ENCODE assay signal across 10 cellular contexts in the genomic region with DNA sequence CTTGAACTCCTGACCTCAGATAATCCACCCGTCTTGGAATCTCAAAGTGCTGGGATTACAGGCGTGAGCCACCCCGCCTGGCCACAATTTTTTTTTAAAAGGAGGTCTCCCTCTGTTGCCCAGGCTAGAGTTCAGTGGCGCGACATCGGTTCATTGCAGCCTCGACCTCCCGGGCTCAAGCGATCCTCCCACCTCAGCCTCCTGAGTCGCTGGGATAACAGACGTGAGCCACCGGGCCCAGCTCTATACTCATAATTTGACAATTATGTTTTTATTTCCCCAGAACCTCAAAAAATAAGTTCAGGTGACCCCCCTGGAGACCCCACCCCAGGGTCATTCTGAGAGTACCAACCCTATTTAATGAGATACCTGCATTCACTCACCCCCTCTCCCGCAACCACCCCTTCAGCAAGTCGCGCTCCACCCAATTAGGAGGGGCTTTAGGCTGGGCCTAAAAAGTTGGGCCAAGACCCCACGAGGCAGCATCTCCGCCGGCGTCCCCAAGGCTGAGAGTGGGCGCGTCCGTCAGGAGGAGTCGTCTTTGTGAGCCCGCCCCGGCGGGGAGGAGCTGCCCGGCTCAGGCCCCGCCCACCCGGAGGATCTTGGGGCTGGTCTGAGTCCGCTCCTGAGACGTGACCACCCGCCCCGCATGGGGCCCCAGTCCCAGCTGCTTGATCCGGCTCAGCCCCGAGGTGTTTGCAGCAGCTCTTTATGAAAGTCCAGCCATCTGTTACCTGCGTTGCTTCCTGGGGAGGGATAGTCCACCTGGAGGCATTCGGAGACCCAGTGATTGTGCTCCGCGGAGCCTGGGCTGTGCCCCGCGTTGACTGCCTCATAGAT. TPM values are rescaled to one million over a fixed set of nuclear protein-coding genes. Genes with fewer than 3 reads are reported as not detected.
DNase-seq lines count a peak whose midpoint lies in the region; ATAC-seq and TF ChIP-seq lines count a peak whose summit lies in the region.
"Had no signal": no experiment of that assay in that cellular context is flagged by ENCODE, and none has a peak within 500 bp of the region (broad histone marks: within the 10 kb centered on the region; RNA-seq: fewer than 3 reads in every experiment).

A gene with protein sequence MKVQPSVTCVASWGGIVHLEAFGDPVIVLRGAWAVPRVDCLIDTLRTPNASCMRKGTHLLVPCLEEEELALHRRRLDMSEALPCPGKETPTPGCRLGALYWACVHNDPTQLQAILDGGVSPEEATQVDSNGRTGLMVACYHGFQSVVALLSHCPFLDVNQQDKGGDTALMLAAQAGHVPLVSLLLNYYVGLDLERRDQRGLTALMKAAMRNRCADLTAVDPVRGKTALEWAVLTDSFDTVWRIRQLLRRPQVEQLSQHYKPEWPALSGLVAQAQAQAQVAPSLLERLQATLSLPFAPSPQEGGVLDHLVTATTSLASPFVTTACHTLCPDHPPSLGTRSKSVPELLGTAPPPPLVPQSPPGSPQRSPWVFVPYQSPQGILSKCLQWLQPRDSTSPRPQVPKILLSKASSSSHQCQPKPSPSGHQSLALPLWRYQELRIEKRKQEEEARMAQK (plus strand): TSS at position 628 of the 840 bp plus-strand sequence. CDS start 84 bp downstream, at position 712.

- H3K27me3 ChIP-seq in left ventricle myocardium inferior (ENCODE audit: low read depth): peaks cover 21% of the 10 kb centered on the region
- H3K27me3 ChIP-seq in upper lobe of right lung: peaks cover 4% of the 10 kb centered on the region

- ATAC-seq in Right ventricle myocardium inferior: no peak
- peak; percentile 69 for ATAC-seq in left colon
- peak; percentile 41 for ATAC-seq in upper lobe of right lung

- H3K9me3 Mint-ChIP-seq in chondrocyte (ENCODE audit: low read depth): no peaks in the 10 kb centered on the region

- no peak within 1 kb of the TSS for H3K27ac Mint-ChIP-seq in chondrocyte (ENCODE audit: unreplicated experiment)

- H3K4me1 ChIP-seq in left ventricle myocardium inferior: peaks cover 17% of the 10 kb centered on the region
- peaks cover 11% of the 10 kb centered on the region for H3K4me1 ChIP-seq in upper lobe of right lung
- H3K4me1 ChIP-seq: HAP-1 had no signal

- TF ChIP-seq CTCF in left ventricle myocardium inferior (IDR thresholded peaks at IDR 0.05; ENCODE audit: borderline replicate concordance): no peak
- TF ChIP-seq CTCF in chondrocyte (IDR thresholded peaks at IDR 0.05): no peak
- no peak for TF ChIP-seq CTCF in upper lobe of right lung (IDR thresholded peaks at IDR 0.05)

- H3K27ac ChIP-seq in left ventricle myocardium inferior (replicated peaks) (no peak within 1 kb of the TSS), upper lobe of right lung (no peak within 1 kb of the TSS), substantia nigra (ENCODE audit: low read depth, low read length, poor library complexity, severe bottlenecking) (no peak within 1 kb of the TSS)

- peaks cover 1% of the 10 kb centered on the region for H3K36me3 Mint-ChIP-seq in chondrocyte (ENCODE audit: low read depth)

- H3K27me3 Mint-ChIP-seq in chondrocyte (ENCODE audit: low read depth): no peaks in the 10 kb centered on the region

- H3K36me3 ChIP-seq in left ventricle myocardium inferior (no peaks in the 10 kb centered on the region), upper lobe of right lung (no peaks in the 10 kb centered on the region)
- H3K36me3 ChIP-seq: HAP-1 had no signal

- DNase-seq in Right ventricle myocardium inferior (ENCODE audit: missing footprints) (peak; percentile 70), left ventricle myocardium inferior (no peak), chondrocyte (ENCODE audit: low spot score) (peak; percentile 81), left colon (peak in 1 of 2 donors; percentile 69), upper lobe of right lung (peak; percentile 79), substantia nigra (lab: John Stamatoyannopoulos, UW) (no peak), cerebellar nuclear complex (lab: John Stamatoyannopoulos, UW) (no peak), foreskin melanocyte (no peak)

- intact Hi-C loops in Right ventricle myocardium inferior (cut with DNase I): no loop called here
- intact Hi-C loops in left ventricle myocardium inferior (cut with micrococcal nuclease): no loop called here
- intact Hi-C loops in left colon (cut with DNase I, micrococcal nuclease): no loop called here
- intact Hi-C loops in upper lobe of right lung (cut with DNase I): no loop called here

- peaks cover 10% of the 10 kb centered on the region for H3K4me1 Mint-ChIP-seq in chondrocyte (ENCODE audit: low read depth)

- no peak within 1 kb of the TSS for H3K4me3 ChIP-seq in left ventricle myocardium inferior
- no peak within 1 kb of the TSS for H3K4me3 ChIP-seq in upper lobe of right lung
- H3K4me3 ChIP-seq: HAP-1 had no signal

- H3K4me3 Mint-ChIP-seq in chondrocyte (ENCODE audit: unreplicated experiment): no peak within 1 kb of the TSS

- peaks cover 5% of the 10 kb centered on the region for H3K9me3 ChIP-seq in left ventricle myocardium inferior (replicated peaks)
- H3K9me3 ChIP-seq in upper lobe of right lung: no peaks in the 10 kb centered on the region

RNA-seq across cellular contexts. Expression of the gene that starts here (rescaled TPM):
- total RNA-seq in Right ventricle myocardium inferior: not detected
- total RNA-seq in left ventricle myocardium inferior: not detected
- total RNA-seq in chondrocyte: not detected in 3 replicates
- total RNA-seq in left colon: not detected
- total RNA-seq in upper lobe of right lung: not detected
- total RNA-seq: T-helper 1 cell treated with Interleukin-12 subunit alpha and Interleukin-12 subunit beta and Interleukin-4 antibody, amounts not matched to agents 30 ng/mL and 1 ng/mL, for 36 hours had no signal

Comparison
In these comparisons a context has a peak if more than half of its experiments do, and no peak if none do; other contexts are left out.
1. Peak in DNase-seq in Right ventricle myocardium inferior; RNA of the gene not detected or under 1 TPM.
2. Peak in DNase-seq in chondrocyte; RNA of the gene not detected or under 1 TPM.
3. Peak in ATAC-seq in left colon; RNA of the gene not detected or under 1 TPM.
4. Peak in DNase-seq and ATAC-seq in upper lobe of right lung; RNA of the gene not detected or under 1 TPM.